In the genomic region with DNA sequence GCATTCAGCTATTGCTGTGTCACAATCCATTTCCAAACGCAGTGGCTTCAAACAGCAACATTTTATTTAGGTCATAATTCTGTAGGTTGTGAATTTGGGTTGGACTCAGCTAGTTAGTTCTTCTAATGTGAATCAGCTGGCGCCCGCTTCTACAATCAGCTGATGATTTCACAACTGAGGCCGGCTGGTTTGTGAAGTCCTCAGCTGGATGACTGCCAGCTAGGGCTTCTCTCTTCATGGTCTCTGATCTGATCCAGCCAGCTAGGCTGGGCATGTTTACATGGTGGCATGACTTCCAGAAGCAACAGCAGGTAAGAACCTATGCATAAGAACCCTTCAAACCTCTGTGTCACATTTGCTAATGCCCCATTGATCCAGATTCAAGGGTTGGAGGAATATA, we compare ENCODE assay signal across 13 cellular contexts.
DNase-seq lines count a peak whose midpoint lies in the region; ATAC-seq and TF ChIP-seq lines count a peak whose summit lies in the region.
"Had no signal": no experiment of that assay in that cellular context is flagged by ENCODE, and none has a peak within 500 bp of the region (broad histone marks: within the 10 kb centered on the region; RNA-seq: fewer than 3 reads in every experiment).

No MANE protein-coding gene starts in this region.

- no peak overlapping the region for H2BK15ac ChIP-seq in neuronal stem cell (ENCODE audit: low read length)

- no peak overlapping the region for H3K4me3 ChIP-seq in lower lobe of right lung
- no peak overlapping the region for H3K4me3 ChIP-seq in neuronal stem cell (ENCODE audit: low read length in 2 of 2)

- ATAC-seq in lower lobe of right lung = peak in 1 of 2 donors; percentile 27

- H2BK5ac ChIP-seq in neuronal stem cell (ENCODE audit: low read length) = no peak overlapping the region

- no peak overlapping the region for H3K4ac ChIP-seq in neuronal stem cell (ENCODE audit: low read length)

- H3K23ac ChIP-seq in neuronal stem cell (ENCODE audit: low read depth, low read length, poor library complexity) = no peak overlapping the region

- no peak overlapping the region for H3K4me2 ChIP-seq in neuronal stem cell (ENCODE audit: insufficient read depth, low read length, poor library complexity, severe bottlenecking)

- no peak overlapping the region for H4K91ac ChIP-seq in neuronal stem cell (ENCODE audit: low read depth, low read length, poor library complexity)

- H3K4me1 ChIP-seq in lower lobe of right lung (no peaks in the 10 kb centered on the region), neuronal stem cell (ENCODE audit: control insufficient read depth in 2 of 2, insufficient read depth in 1 of 2, low read depth in 1 of 2, low read length in 2 of 2) (no peaks in the 10 kb centered on the region)

- H3K27me3 ChIP-seq in lower lobe of right lung (ENCODE audit: low read depth) = no peaks in the 10 kb centered on the region
- H3K27me3 ChIP-seq in neuronal stem cell (ENCODE audit: control insufficient read depth in 3 of 3, insufficient read depth in 3 of 3, low read depth in 1 of 3, low read length in 3 of 3) = no peaks in the 10 kb centered on the region

- WGBS in neuronal stem cell (ENCODE audit: extremely low coverage in 2 of 2, insufficient read length in 2 of 2, insufficient replicate concordance in 1 of 2), 2 donors = no CpG with 5 or more reads among the region's 4 CpGs

- no peak overlapping the region for H4K8ac ChIP-seq in neuronal stem cell (ENCODE audit: low read depth, low read length)

- no peak overlapping the region for H2AK5ac ChIP-seq in neuronal stem cell (ENCODE audit: low read depth, low read length)

- H3K36me3 ChIP-seq in lower lobe of right lung = no peaks in the 10 kb centered on the region
- no peaks in the 10 kb centered on the region for H3K36me3 ChIP-seq in neuronal stem cell (replicated peaks in 1 of 2; ENCODE audit: control insufficient read depth in 2 of 2, insufficient read depth in 2 of 2, low read length in 2 of 2)

- no peaks in the 10 kb centered on the region for H3K79me1 ChIP-seq in neuronal stem cell (ENCODE audit: low read depth, low read length)

- intact Hi-C loops in lower lobe of right lung (cut with DNase I) = no loop called here

- H3K27ac ChIP-seq in lower lobe of right lung (no peak overlapping the region), neuronal stem cell (replicated peaks; ENCODE audit: low read length) (no peak overlapping the region)

- no peak overlapping the region for H3K14ac ChIP-seq in neuronal stem cell (ENCODE audit: low read length)

- no peak overlapping the region for H3K18ac ChIP-seq in neuronal stem cell (ENCODE audit: low read length)

- H2BK120ac ChIP-seq in neuronal stem cell (ENCODE audit: low read depth, low read length) = no peak overlapping the region

- no peak for TF ChIP-seq CTCF in lower lobe of right lung (IDR thresholded peaks at IDR 0.05)

- no peak overlapping the region for H2BK12ac ChIP-seq in neuronal stem cell (ENCODE audit: low read length)

- no peak overlapping the region for H3K9ac ChIP-seq in neuronal stem cell (ENCODE audit: low read depth, low read length, poor library complexity)

- DNase-seq in DMS153 (lab: John Stamatoyannopoulos, UW) (peak; percentile 73), M059J (ENCODE audit: low read depth) (peak; percentile 3), amniotic epithelial cell (ENCODE audit: low read depth) (peak; percentile 46), lower lobe of right lung (peak; percentile 48), NCI-H1436 (lab: John Stamatoyannopoulos, UW) (no peak), iPS-NIHi11 (ENCODE audit: low spot score) (no peak), retina (no peak), neuronal stem cell (ENCODE audit: low spot score) (no peak)
- DNase-seq: activated CD4-positive, alpha-beta memory T cell treated with anti-CD3 and anti-CD28 coated beads, Interleukin-2, amount 10 ng/mL, durations not matched to agents 7 days and 5 days; activated naive CD8-positive, alpha-beta T cell treated with anti-CD3 and anti-CD28 coated beads, Interleukin-2, amount 10 ng/mL, durations not matched to agents 7 days and 5 days; CD4-positive, alpha-beta memory T cell; H9; NK-92 treated with Interleukin-12 subunit alpha and Interleukin-12 subunit beta, amount 100 ng/mL, for 24 hours had no signal

- no peaks in the 10 kb centered on the region for H3K9me3 ChIP-seq in lower lobe of right lung
- no peaks in the 10 kb centered on the region for H3K9me3 ChIP-seq in neuronal stem cell (replicated peaks in 1 of 2; ENCODE audit: control insufficient read depth in 2 of 2, insufficient read depth in 1 of 2, low read depth in 1 of 2, low read length in 2 of 2)

- no peak overlapping the region for H2AFZ ChIP-seq in neuronal stem cell (ENCODE audit: low read length)

Comparison
In these comparisons a context has a peak if more than half of its experiments do, and no peak if none do; other contexts are left out.
1. DNase-seq: peak in DMS153 (single experiment), M059J (single experiment), amniotic epithelial cell (single experiment) and lower lobe of right lung (single experiment); none in NCI-H1436 (single experiment), iPS-NIHi11 (single experiment), retina (single experiment) and neuronal stem cell (single experiment).